8 cellular contexts compared by ENCODE assay signal in the genomic region with DNA sequence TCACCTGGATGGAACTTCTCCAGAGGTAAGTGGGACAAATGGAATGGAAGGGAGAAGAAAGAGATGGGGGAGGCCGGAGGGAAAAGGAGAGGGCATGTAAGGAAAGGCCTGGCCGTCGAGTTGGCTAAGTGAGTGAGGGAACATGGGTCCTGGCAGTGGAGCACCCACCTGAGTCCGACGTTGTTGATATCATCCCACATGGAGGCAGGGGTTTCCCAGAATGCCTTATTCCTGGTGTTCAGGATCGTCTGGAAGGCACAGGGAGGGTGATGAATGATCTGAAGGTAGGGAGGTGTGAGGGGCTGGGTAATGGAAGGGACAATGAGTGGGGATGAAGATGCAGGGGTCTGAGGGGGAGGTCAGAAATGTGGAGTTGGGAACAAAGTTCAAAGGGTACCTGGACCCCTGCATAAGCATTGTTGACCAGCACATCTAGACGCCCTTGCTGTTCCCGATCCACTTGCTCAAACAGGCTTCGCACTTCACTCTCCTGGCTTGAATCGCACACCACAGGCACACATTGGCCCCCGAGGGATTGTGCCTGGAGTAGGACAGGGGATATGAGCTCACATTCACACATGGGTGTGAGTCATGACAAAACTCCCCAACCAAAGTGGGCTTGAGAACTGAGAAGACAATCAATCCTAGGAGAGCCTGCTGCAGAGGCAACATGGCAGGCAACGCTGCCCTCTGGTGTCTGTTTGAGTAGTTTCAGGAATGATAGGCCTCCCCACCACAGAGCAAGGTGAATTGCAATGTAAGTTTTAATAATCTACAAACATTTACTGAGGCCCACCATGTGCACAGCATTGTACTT. TPM values are rescaled to one million over a fixed set of nuclear protein-coding genes. Genes with fewer than 3 reads are reported as not detected.
DNase-seq lines count a peak whose midpoint lies in the region; ATAC-seq and TF ChIP-seq lines count a peak whose summit lies in the region.

No MANE protein-coding gene starts in this region.

- H3K27ac Mint-ChIP-seq in WTC11 = no peak overlapping the region; the same call in 1 of the 2 replicates

- no peak overlapping the region for H3K4me3 ChIP-seq in cardiac fibroblast (replicated peaks in 1 of 2; ENCODE audit: low read depth in 2 of 2, low read length in 2 of 2)

- peaks cover 19% of the 10 kb centered on the region for H3K4me1 Mint-ChIP-seq in WTC11

- 0 out of 2 replicates have a peak, but pooled peaks cover 3% of the 10 kb centered on the region for H3K27me3 Mint-ChIP-seq in WTC11 (ENCODE audit: low read depth)

- no peak overlapping the region for H3K4me3 Mint-ChIP-seq in WTC11

- peak; percentile 49; the same call in 1 of the 2 replicates for TF ChIP-seq CTCF in WTC11 (IDR thresholded peaks at IDR 0.05)
- peak; percentile 81 for TF ChIP-seq CTCF in cardiac fibroblast (IDR thresholded peaks at IDR 0.05; ENCODE audit: low read depth, low read length)

- ATAC-seq in HG02870 (IDR thresholded peaks at IDR 0.05; ENCODE audit: unreplicated experiment) = peak; percentile 43
- peak; percentile 56 for ATAC-seq in WTC11

- CTCF ChIA-PET in WTC11 (lab: Charles Lee) = interaction anchor here (0.8 to 8.2 kb wide), 20 partner anchors 8 to 245 kb away, joined by 3 to 165 read pairs (median 13); partner anchors contain the start of genes CARMIL3, CIDEB, LTB4R and LTB4R2

- POLR2A ChIA-PET in WTC11 (lab: Charles Lee) = interaction anchor here (0.6 to 3.6 kb wide), 4 partner anchors 25 to 101 kb away, joined by 3 to 13 read pairs (median 3); partner anchors contain the start of genes CHMP4A, RABGGTA, TINF2 and TM9SF1

- H3K9me3 Mint-ChIP-seq in WTC11 = no peaks in the 10 kb centered on the region

- peak; percentile 19 for DNase-seq in NCI-H510A treated with DMSO at 0.1 percent for 48 hours (lab: John Stamatoyannopoulos, UW)
- DNase-seq in NCI-H510A (lab: John Stamatoyannopoulos, UW) = no peak
- DNase-seq in NCI-H2029 treated with DMSO at 0.1 percent for 48 hours (lab: John Stamatoyannopoulos, UW) = peak; percentile 22
- DNase-seq in WTC11 (ENCODE audit: low spot score) = peak; percentile 54
- peak; percentile 92 to 98 for DNase-seq in cardiac fibroblast (ENCODE audit: low read depth in 2 of 2)
- DNase-seq in kidney tubule cell (ENCODE audit: low spot score) = peak; percentile 96
- DNase-seq in stimulated activated CD4-positive, alpha-beta T cell treated with anti-CD3 and anti-CD28 coated beads, Interleukin-4, amount 100 ng/mL, for 24 hours = peak; percentile 83

- peaks cover 2% of the 10 kb centered on the region for H3K36me3 Mint-ChIP-seq in WTC11

TF ChIP-seq in WTC11, 78 proteins besides CTCF, POLR2A, EP300 and RAD21:
- TF ChIP-seq SMAD3 (CRISPR knock-in tag; IDR thresholded peaks at IDR 0.05; ENCODE audit: borderline replicate concordance) = no peak
- TF ChIP-seq NR1H2 (CRISPR knock-in tag; IDR thresholded peaks at IDR 0.05) = no peak
- TF ChIP-seq CREB1 (CRISPR knock-in tag; IDR thresholded peaks at IDR 0.05) = no peak
- TF ChIP-seq PREB (CRISPR knock-in tag; IDR thresholded peaks at IDR 0.05; ENCODE audit: borderline replicate concordance) = no peak; the same call in 1 of the 2 replicates
- no peak for TF ChIP-seq JAZF1 (CRISPR knock-in tag; IDR thresholded peaks at IDR 0.05)
- TF ChIP-seq ZNF396 (CRISPR knock-in tag; IDR thresholded peaks at IDR 0.05; ENCODE audit: borderline replicate concordance) = no peak
- TF ChIP-seq USF2 (CRISPR knock-in tag; IDR thresholded peaks at IDR 0.05) = no peak
- no peak for TF ChIP-seq SMAD4 (CRISPR knock-in tag; IDR thresholded peaks at IDR 0.05)
- TF ChIP-seq IRF1 (CRISPR knock-in tag; IDR thresholded peaks at IDR 0.05) = no peak
- TF ChIP-seq USF1 (CRISPR knock-in tag; IDR thresholded peaks at IDR 0.05) = no peak

RNA-seq across cellular contexts. Expression of gene DHRS1, which starts 3.0 kb away (rescaled TPM):
- total RNA-seq in WTC11 (2021) = 13.9 to 16.7 TPM (median 15.4 TPM) in 3 replicates

RNA-seq across cellular contexts. Expression of gene NOP9, which starts 3.1 kb away (rescaled TPM):
- total RNA-seq in WTC11 (2021) = 34.3 to 44.4 TPM (median 35.0 TPM) in 3 replicates

RNA-seq across cellular contexts. Expression of gene CIDEB, which starts 11.2 kb away (rescaled TPM):
- 4.7 to 6.1 TPM (median 5.6 TPM) in 3 replicates for total RNA-seq in WTC11 (2021)

RNA-seq across cellular contexts. Expression of gene LTB4R2, which starts 13.4 kb away (rescaled TPM):
- total RNA-seq in WTC11 (2021) = 9.1 to 12.9 TPM (median 9.8 TPM) in 3 replicates

RNA-seq across cellular contexts. Expression of gene LTB4R, which starts 14.8 kb away (rescaled TPM):
- total RNA-seq in WTC11 (2021) = 6.9 to 9.4 TPM (median 7.6 TPM) in 3 replicates
